22 cellular contexts compared by ENCODE assay signal in the genomic region with DNA sequence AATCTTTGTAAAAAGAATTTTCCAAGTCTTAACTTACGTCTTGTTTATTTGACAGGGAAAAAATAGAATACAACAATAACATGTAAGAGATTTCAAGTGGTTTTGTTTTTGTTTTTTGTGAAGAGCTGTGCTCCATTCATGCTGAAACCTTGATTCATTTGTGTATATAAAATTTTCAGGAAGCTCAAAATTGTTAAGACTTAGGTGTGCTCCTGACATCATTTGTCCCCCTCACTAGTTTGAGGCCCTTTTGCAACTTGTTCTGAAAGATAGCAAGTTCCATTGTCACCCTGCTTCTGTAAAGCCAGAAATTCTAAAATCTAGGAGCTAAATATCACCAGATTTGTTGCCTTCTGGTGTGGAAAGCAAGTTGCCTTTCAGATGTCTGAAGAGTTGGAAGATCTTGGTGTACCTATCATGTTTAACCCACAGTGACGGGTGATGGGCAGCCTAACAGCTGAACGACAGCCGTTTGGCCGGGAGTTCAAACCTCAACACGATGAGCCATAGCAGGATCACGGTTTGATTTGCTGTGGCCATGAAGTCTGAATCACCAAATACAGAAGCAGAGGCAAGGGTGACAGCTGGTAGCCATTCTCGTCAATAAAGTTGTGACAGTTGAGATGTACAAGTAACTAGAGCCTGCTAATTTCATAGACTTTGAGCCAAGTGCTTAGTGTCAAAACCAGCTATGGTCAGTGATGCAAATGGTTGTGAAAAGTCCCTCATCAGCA.
DNase-seq lines count a peak whose midpoint lies in the region; ATAC-seq, FAIRE-seq and TF ChIP-seq lines count a peak whose summit lies in the region.
"Had no signal": no experiment of that assay in that cellular context is flagged by ENCODE, and none has a peak within 500 bp of the region (broad histone marks: within the 10 kb centered on the region; RNA-seq: fewer than 3 reads in every experiment).

No MANE protein-coding gene starts in this region.

- no peak for TF ChIP-seq CTCF in activated CD8-positive, alpha-beta T cell treated with anti-CD3 and anti-CD28 coated beads for 36 hours (IDR thresholded peaks at IDR 0.05)
- no peak for TF ChIP-seq CTCF in thyroid gland (IDR thresholded peaks at IDR 0.05)

- TF ChIP-seq POLR2A in thyroid gland (IDR thresholded peaks at IDR 0.05) (no peak), H54 (IDR thresholded peaks at IDR 0.05; ENCODE audit: low read depth, low read length) (no peak)

- H3K18ac ChIP-seq in neuronal stem cell (ENCODE audit: low read length): no peak overlapping the region

- H3K27ac Mint-ChIP-seq in activated CD8-positive, alpha-beta T cell treated with anti-CD3 and anti-CD28 coated beads for 36 hours: no peak overlapping the region
- no peak overlapping the region for H3K27ac Mint-ChIP-seq in activated CD8-positive, alpha-beta T cell treated with anti-CD3 and anti-CD28 coated beads, Interleukin-2, amount 10 ng/mL, durations not matched to agents 7 days and 5 days
- H3K27ac Mint-ChIP-seq: activated naive CD4-positive, alpha-beta T cell treated with anti-CD3 and anti-CD28 coated beads, Interleukin-2, amount 50 U/mL, for 24 hours; CD4-positive, alpha-beta T cell; naive B cell; progenitor cell of endocrine pancreas had no signal

- no peaks in the 10 kb centered on the region for H3K79me1 ChIP-seq in neuronal stem cell (ENCODE audit: low read depth, low read length)

- H3K4me3 ChIP-seq in neuronal stem cell (ENCODE audit: low read length in 2 of 2): no peak overlapping the region
- H3K4me3 ChIP-seq in thyroid gland (replicated peaks in 1 of 3): no peak overlapping the region
- H3K4me3 ChIP-seq: cardiac muscle cell, transverse colon had no signal

- H3K27me3 ChIP-seq in neuronal stem cell (ENCODE audit: control insufficient read depth in 3 of 3, insufficient read depth in 3 of 3, low read depth in 1 of 3, low read length in 3 of 3) (peaks cover 0 to 15% (median 0%) of the 10 kb centered on the region in 3 experiments), thyroid gland (no peaks in the 10 kb centered on the region)
- H3K27me3 ChIP-seq: cardiac muscle cell, transverse colon had no signal

- no CpG with 5 or more reads among the region's 8 CpGs for WGBS in neuronal stem cell (ENCODE audit: extremely low coverage in 2 of 2, insufficient read length in 2 of 2, insufficient replicate concordance in 1 of 2), 2 donors
- 95 to 98% methylated on average over 8 of the region's 8 CpGs for WGBS in thyroid gland, 2 donors

- no peak overlapping the region for H3K4ac ChIP-seq in neuronal stem cell (ENCODE audit: low read length)

- H3K27me3 Mint-ChIP-seq in activated CD8-positive, alpha-beta T cell treated with anti-CD3 and anti-CD28 coated beads for 36 hours: peaks cover 19% of the 10 kb centered on the region
- H3K27me3 Mint-ChIP-seq in activated CD8-positive, alpha-beta T cell treated with anti-CD3 and anti-CD28 coated beads, Interleukin-2, amount 10 ng/mL, durations not matched to agents 7 days and 5 days (ENCODE audit: low read depth): peaks cover 30% of the 10 kb centered on the region
- H3K27me3 Mint-ChIP-seq: activated naive CD4-positive, alpha-beta T cell treated with anti-CD3 and anti-CD28 coated beads, Interleukin-2, amount 50 U/mL, for 24 hours had no signal

- H2BK12ac ChIP-seq in neuronal stem cell (ENCODE audit: low read length): no peak overlapping the region

- CTCF ChIA-PET in activated CD8-positive, alpha-beta T cell treated with anti-CD3 and anti-CD28 coated beads for 36 hours (lab: Charles Lee): interaction anchor here (0.9 kb wide), 1 partner anchor 305 kb away, joined by 3 read pairs; no protein-coding TSS in a partner anchor
- CTCF ChIA-PET in activated CD8-positive, alpha-beta T cell treated with anti-CD3 and anti-CD28 coated beads, Interleukin-2, amount 10 ng/mL, durations not matched to agents 7 days and 5 days (lab: Charles Lee): interaction anchor here (1.5 kb wide), 1 partner anchor 100 kb away, joined by 4 read pairs; no protein-coding TSS in a partner anchor

- H4K8ac ChIP-seq in neuronal stem cell (ENCODE audit: low read depth, low read length): no peak overlapping the region

- no peaks in the 10 kb centered on the region for H3K36me3 Mint-ChIP-seq in activated CD8-positive, alpha-beta T cell treated with anti-CD3 and anti-CD28 coated beads for 36 hours (ENCODE audit: low read depth)
- H3K36me3 Mint-ChIP-seq in activated CD8-positive, alpha-beta T cell treated with anti-CD3 and anti-CD28 coated beads, Interleukin-2, amount 10 ng/mL, durations not matched to agents 7 days and 5 days (ENCODE audit: low read depth): no peaks in the 10 kb centered on the region
- H3K36me3 Mint-ChIP-seq: activated naive CD4-positive, alpha-beta T cell treated with anti-CD3 and anti-CD28 coated beads, Interleukin-2, amount 50 U/mL, for 24 hours; naive B cell had no signal

- peak overlapping the region; percentile 5 for H4K91ac ChIP-seq in neuronal stem cell (ENCODE audit: low read depth, low read length, poor library complexity)

- no peak overlapping the region for H2BK15ac ChIP-seq in neuronal stem cell (ENCODE audit: low read length)

- POLR2A ChIA-PET in activated CD8-positive, alpha-beta T cell treated with anti-CD3 and anti-CD28 coated beads for 36 hours (lab: Charles Lee): no interaction called here
- POLR2A ChIA-PET in activated CD8-positive, alpha-beta T cell treated with anti-CD3 and anti-CD28 coated beads, Interleukin-2, amount 10 ng/mL, durations not matched to agents 7 days and 5 days (lab: Charles Lee): interaction anchor here (1.1 kb wide), 1 partner anchor 20 kb away, joined by 3 read pairs; no protein-coding TSS in a partner anchor

- intact Hi-C loops in activated CD8-positive, alpha-beta T cell treated with anti-CD3 and anti-CD28 coated beads for 36 hours (cut with micrococcal nuclease): no loop called here
- intact Hi-C loops in thyroid gland (cut with DNase I): no loop called here

- H3K4me1 ChIP-seq in neuronal stem cell (ENCODE audit: control insufficient read depth in 2 of 2, insufficient read depth in 1 of 2, low read depth in 1 of 2, low read length in 2 of 2) (peaks cover 2 to 6% of the 10 kb centered on the region in 2 donors), thyroid gland (no peaks in the 10 kb centered on the region)

- H2BK5ac ChIP-seq in neuronal stem cell (ENCODE audit: low read length): no peak overlapping the region

- H3K36me3 ChIP-seq in neuronal stem cell (replicated peaks in 1 of 2; ENCODE audit: control insufficient read depth in 2 of 2, insufficient read depth in 2 of 2, low read length in 2 of 2) (no peaks in the 10 kb centered on the region), thyroid gland (no peaks in the 10 kb centered on the region)
- H3K36me3 ChIP-seq: cardiac muscle cell, transverse colon had no signal

- no peak overlapping the region for H2BK120ac ChIP-seq in neuronal stem cell (ENCODE audit: low read depth, low read length)

- H3K9ac ChIP-seq in neuronal stem cell (ENCODE audit: low read depth, low read length, poor library complexity): no peak overlapping the region

- no peak for ATAC-seq in activated CD8-positive, alpha-beta T cell treated with anti-CD3 and anti-CD28 coated beads for 36 hours
- ATAC-seq in activated CD8-positive, alpha-beta T cell treated with anti-CD3 and anti-CD28 coated beads, Interleukin-2, amount 10 ng/mL, durations not matched to agents 7 days and 5 days: no peak
- peak; percentile 41 for ATAC-seq in HG02571 (IDR thresholded peaks at IDR 0.05; ENCODE audit: unreplicated experiment)
- ATAC-seq: left ventricle myocardium superior had no signal

- H3K27ac ChIP-seq in neuronal stem cell (replicated peaks; ENCODE audit: low read length) (no peak overlapping the region), thyroid gland (no peak overlapping the region)
- H3K27ac ChIP-seq: cardiac muscle cell, transverse colon had no signal

- no peak overlapping the region for H2AK5ac ChIP-seq in neuronal stem cell (ENCODE audit: low read depth, low read length)

- H3K14ac ChIP-seq in neuronal stem cell (ENCODE audit: low read length): no peak overlapping the region

- peak; percentile 29 for DNase-seq in activated CD8-positive, alpha-beta T cell treated with anti-CD3 and anti-CD28 coated beads for 36 hours
- no peak for DNase-seq in activated CD8-positive, alpha-beta T cell treated with anti-CD3 and anti-CD28 coated beads, Interleukin-2, amount 10 ng/mL, durations not matched to agents 7 days and 5 days
- DNase-seq in RKO (ENCODE audit: low spot score) (peak; percentile 28), neuronal stem cell (ENCODE audit: low spot score) (no peak), thyroid gland (no peak), NCI-H345 (lab: John Stamatoyannopoulos, UW) (no peak), H54 (ENCODE audit: insufficient read length, low spot score) (no peak)
- DNase-seq: ACHN; CD4-positive, alpha-beta T cell; effector CD8-positive, alpha-beta T cell; EL; IMR-90; left ventricle myocardium superior; naive B cell; NCI-H1048; SIG-M5; T1000; transverse colon had no signal

- FAIRE-seq in H54 (lab: Jason Lieb, UNC): no peak

- H3K9me3 Mint-ChIP-seq in activated CD8-positive, alpha-beta T cell treated with anti-CD3 and anti-CD28 coated beads for 36 hours: no peaks in the 10 kb centered on the region
- no peaks in the 10 kb centered on the region for H3K9me3 Mint-ChIP-seq in activated CD8-positive, alpha-beta T cell treated with anti-CD3 and anti-CD28 coated beads, Interleukin-2, amount 10 ng/mL, durations not matched to agents 7 days and 5 days (ENCODE audit: insufficient read depth)
- H3K9me3 Mint-ChIP-seq: activated naive CD4-positive, alpha-beta T cell treated with anti-CD3 and anti-CD28 coated beads, Interleukin-2, amount 50 U/mL, for 24 hours; CD4-positive, alpha-beta T cell; naive B cell had no signal

- peaks cover 35% of the 10 kb centered on the region for H3K4me1 Mint-ChIP-seq in activated CD8-positive, alpha-beta T cell treated with anti-CD3 and anti-CD28 coated beads for 36 hours (ENCODE audit: low read depth)
- peaks cover 47% of the 10 kb centered on the region for H3K4me1 Mint-ChIP-seq in activated CD8-positive, alpha-beta T cell treated with anti-CD3 and anti-CD28 coated beads, Interleukin-2, amount 10 ng/mL, durations not matched to agents 7 days and 5 days (ENCODE audit: low read depth)

- H3K4me3 Mint-ChIP-seq in activated CD8-positive, alpha-beta T cell treated with anti-CD3 and anti-CD28 coated beads for 36 hours: no peak overlapping the region
- H3K4me3 Mint-ChIP-seq in activated CD8-positive, alpha-beta T cell treated with anti-CD3 and anti-CD28 coated beads, Interleukin-2, amount 10 ng/mL, durations not matched to agents 7 days and 5 days: no peak overlapping the region
- H3K4me3 Mint-ChIP-seq: activated naive CD4-positive, alpha-beta T cell treated with anti-CD3 and anti-CD28 coated beads, Interleukin-2, amount 50 U/mL, for 24 hours; CD4-positive, alpha-beta T cell; naive B cell had no signal

- H3K4me2 ChIP-seq in neuronal stem cell (ENCODE audit: insufficient read depth, low read length, poor library complexity, severe bottlenecking): no peak overlapping the region

- H3K9me3 ChIP-seq in neuronal stem cell (replicated peaks in 1 of 2; ENCODE audit: control insufficient read depth in 2 of 2, insufficient read depth in 1 of 2, low read depth in 1 of 2, low read length in 2 of 2) (no peaks in the 10 kb centered on the region), thyroid gland (no peaks in the 10 kb centered on the region)
- H3K9me3 ChIP-seq: transverse colon had no signal

- no peak overlapping the region for H2AFZ ChIP-seq in neuronal stem cell (ENCODE audit: low read length)

- no peak overlapping the region for H3K23ac ChIP-seq in neuronal stem cell (ENCODE audit: low read depth, low read length, poor library complexity)

Comparison
In these comparisons a context has a peak if more than half of its experiments do, and no peak if none do; other contexts are left out.
1. DNase-seq: peak in activated CD8-positive, alpha-beta T cell treated with anti-CD3 and anti-CD28 coated beads for 36 hours (single experiment) and RKO (single experiment); none in activated CD8-positive, alpha-beta T cell treated with anti-CD3 and anti-CD28 coated beads, Interleukin-2, amount 10 ng/mL, durations not matched to agents 7 days and 5 days (single experiment), neuronal stem cell (single experiment), thyroid gland (0 of 2), NCI-H345 (single experiment) and H54 (single experiment).